ENCODE assay signal across 14 cellular contexts in genomic region chr22:27456696-27457503, GRCh38.
DNase-seq lines count a peak whose midpoint lies in the region; ATAC-seq and TF ChIP-seq lines count a peak whose summit lies in the region.
"Had no signal": no experiment of that assay in that cellular context is flagged by ENCODE, and none has a peak within 500 bp of the region (broad histone marks: within the 10 kb centered on the region; RNA-seq: fewer than 3 reads in every experiment).

No MANE protein-coding gene starts in this region.

- H3K36me3 ChIP-seq in MG63 (no peaks in the 10 kb centered on the region), left lung (no peaks in the 10 kb centered on the region)
- H3K36me3 ChIP-seq: BLaER1, heart right ventricle had no signal

- H3K4me3 ChIP-seq in AG04450 (ENCODE audit: low read depth, low read length) (no peak overlapping the region), MG63 (no peak overlapping the region), left lung (no peak overlapping the region)
- H3K4me3 ChIP-seq: BLaER1, heart right ventricle had no signal

- no peaks in the 10 kb centered on the region for H3K9me3 Mint-ChIP-seq in chondrocyte (ENCODE audit: low read depth)
- H3K9me3 Mint-ChIP-seq: activated T-cell treated with anti-CD3 and anti-CD28 coated beads, Interleukin-2, amount 50 U/mL, for 24 hours had no signal

- H3K9me3 ChIP-seq in AG04450 (ENCODE audit: control insufficient read depth, insufficient read depth, low read length) = no peaks in the 10 kb centered on the region
- H3K9me3 ChIP-seq in MG63 = no peaks in the 10 kb centered on the region
- no peaks in the 10 kb centered on the region for H3K9me3 ChIP-seq in left lung
- H3K9me3 ChIP-seq: BLaER1, heart right ventricle had no signal

- DNase-seq in AG04450 (ENCODE audit: low read depth, low spot score) = peak; percentile 75
- DNase-seq in MG63 = peak; percentile 74
- no peak for DNase-seq in chondrocyte (ENCODE audit: low spot score)
- no peak for DNase-seq in left lung
- no peak for DNase-seq in NCI-H1436 treated with DMSO at 0.1 percent for 48 hours (lab: John Stamatoyannopoulos, UW)
- no peak for DNase-seq in NCI-H2081 treated with DMSO at 0.1 percent for 48 hours (lab: John Stamatoyannopoulos, UW)
- DNase-seq: activated T-cell treated with anti-CD3 and anti-CD28 coated beads, Interleukin-2, amount 50 U/mL, for 24 hours; central memory CD4-positive, alpha-beta T cell; heart right ventricle; NCI-H1092 had no signal

- H3K27ac Mint-ChIP-seq in chondrocyte (ENCODE audit: unreplicated experiment) = peak overlapping the region; percentile 93
- H3K27ac Mint-ChIP-seq: activated T-cell treated with anti-CD3 and anti-CD28 coated beads, Interleukin-2, amount 50 U/mL, for 24 hours; stimulated activated memory B cell treated with anti-CD40 and anti-IgM and Interleukin-4, amounts not matched to agents 10 μg/mL and 1 μg/mL and 100 μg/mL, for 72 hours had no signal

- intact Hi-C loops in left lung (cut with DNase I) = no loop called here

- no peak overlapping the region for H3K4me3 Mint-ChIP-seq in chondrocyte (ENCODE audit: unreplicated experiment)
- H3K4me3 Mint-ChIP-seq: activated T-cell treated with anti-CD3 and anti-CD28 coated beads, Interleukin-2, amount 50 U/mL, for 24 hours; stimulated activated memory B cell treated with anti-CD40 and anti-IgM and Interleukin-4, amounts not matched to agents 10 μg/mL and 1 μg/mL and 100 μg/mL, for 72 hours had no signal

- H3K27me3 Mint-ChIP-seq in chondrocyte (ENCODE audit: low read depth) = no peaks in the 10 kb centered on the region
- H3K27me3 Mint-ChIP-seq: stimulated activated memory B cell treated with anti-CD40 and anti-IgM and Interleukin-4, amounts not matched to agents 10 μg/mL and 1 μg/mL and 100 μg/mL, for 72 hours had no signal

- no peaks in the 10 kb centered on the region for H3K36me3 Mint-ChIP-seq in chondrocyte (ENCODE audit: low read depth)
- H3K36me3 Mint-ChIP-seq: stimulated activated memory B cell treated with anti-CD40 and anti-IgM and Interleukin-4, amounts not matched to agents 10 μg/mL and 1 μg/mL and 100 μg/mL, for 72 hours had no signal

- CTCF ChIA-PET in AG04450 (lab: Charles Lee) = no interaction called here

- H3K27ac ChIP-seq in AG04450 (ENCODE audit: low read depth, low read length) (peak overlapping the region; percentile 88), left lung (no peak overlapping the region)
- H3K27ac ChIP-seq: BLaER1, heart right ventricle had no signal

- H3K4me1 Mint-ChIP-seq in chondrocyte (ENCODE audit: low read depth) = peaks cover 82% of the 10 kb centered on the region
- H3K4me1 Mint-ChIP-seq: stimulated activated memory B cell treated with anti-CD40 and anti-IgM and Interleukin-4, amounts not matched to agents 10 μg/mL and 1 μg/mL and 100 μg/mL, for 72 hours had no signal

- H3K27me3 ChIP-seq in AG04450 (ENCODE audit: control insufficient read depth, insufficient read depth, low read length) = no peaks in the 10 kb centered on the region
- no peaks in the 10 kb centered on the region for H3K27me3 ChIP-seq in MG63
- peaks cover 0 to 29% of the 10 kb centered on the region in 2 donors for H3K27me3 ChIP-seq in left lung
- H3K27me3 ChIP-seq: BLaER1 had no signal

- POLR2A ChIA-PET in AG04450 (lab: Yijun Ruan, JAX) = no interaction called here

- no peak for TF ChIP-seq CTCF in AG04450 (IDR thresholded peaks at IDR 0.05; ENCODE audit: low read depth, low read length)
- no peak for TF ChIP-seq CTCF in chondrocyte (IDR thresholded peaks at IDR 0.05)
- no peak for TF ChIP-seq CTCF in left lung (IDR thresholded peaks at IDR 0.05)

- no peaks in the 10 kb centered on the region for H3K4me1 ChIP-seq in left lung
- H3K4me1 ChIP-seq: heart right ventricle had no signal

- ATAC-seq in left lung = peak; percentile 34
- ATAC-seq in HG02970 (IDR thresholded peaks at IDR 0.05; ENCODE audit: low FRiP score, unreplicated experiment) = no peak
- no peak for ATAC-seq in HG03442 (IDR thresholded peaks at IDR 0.05; ENCODE audit: unreplicated experiment)
- ATAC-seq: heart right ventricle; stimulated activated memory B cell treated with anti-CD40 and anti-IgM and Interleukin-4, amounts not matched to agents 10 μg/mL and 1 μg/mL and 100 μg/mL, for 72 hours had no signal

Comparison
In these comparisons a context has a peak if more than half of its experiments do, and no peak if none do; other contexts are left out.
1. DNase-seq: peak in AG04450 (single experiment) and MG63 (single experiment); none in chondrocyte (single experiment), left lung (0 of 2), NCI-H1436 treated with DMSO at 0.1 percent for 48 hours (single experiment) and NCI-H2081 treated with DMSO at 0.1 percent for 48 hours (single experiment).